In genomic region chr20:58678806-58679205, GRCh38 we compare ENCODE assay signal across 25 cellular contexts. TPM values are rescaled to one million over a fixed set of nuclear protein-coding genes. Genes with fewer than 3 reads are reported as not detected.
DNase-seq lines count a peak whose midpoint lies in the region; ATAC-seq, FAIRE-seq and TF ChIP-seq lines count a peak whose summit lies in the region.
"Had no signal": no experiment of that assay in that cellular context is flagged by ENCODE, and none has a peak within 500 bp of the region (broad histone marks: within the 10 kb centered on the region; RNA-seq: fewer than 3 reads in every experiment).

No MANE protein-coding gene starts in this region.

- H3K4me1 Mint-ChIP-seq in naive thymus-derived CD8-positive, alpha-beta T cell = peaks cover 0 to 3% (median 0%) of the 10 kb centered on the region in 4 donors
- H3K4me1 Mint-ChIP-seq: IgD-negative memory B cell had no signal

- H3K27ac ChIP-seq in HepG2 (ENCODE audit: extremely low read length, insufficient read depth, low read length) = no peak overlapping the region
- no peak overlapping the region for H3K27ac ChIP-seq in right lobe of liver
- no peak overlapping the region for H3K27ac ChIP-seq in RWPE2 (ENCODE audit: poor library complexity, severe bottlenecking)
- H3K27ac ChIP-seq in mesendoderm (ENCODE audit: low read depth, low read length) = no peak overlapping the region
- H3K27ac ChIP-seq: GM23248, PC-9, RWPE1 had no signal

- H3K36me3 ChIP-seq in HepG2 (replicated peaks in 1 of 2; ENCODE audit: control insufficient read depth in 1 of 2, insufficient read depth in 2 of 2, low read length in 2 of 2) (peaks cover 24 to 63% of the 10 kb centered on the region in 2 experiments), right lobe of liver (peaks cover 0 to 43% (median 10%) of the 10 kb centered on the region in 4 donors), RWPE2 (ENCODE audit: low read depth) (peaks cover 69% of the 10 kb centered on the region), mesendoderm (ENCODE audit: control insufficient read depth, insufficient read depth, low read length) (peaks cover 8% of the 10 kb centered on the region)

- H2BK5ac ChIP-seq in mesendoderm (ENCODE audit: low read length) = no peak overlapping the region

- no peaks in the 10 kb centered on the region for H3K4me1 ChIP-seq in HepG2 (ENCODE audit: insufficient read depth, low read length)
- no peaks in the 10 kb centered on the region for H3K4me1 ChIP-seq in right lobe of liver
- no peaks in the 10 kb centered on the region for H3K4me1 ChIP-seq in RWPE2 (ENCODE audit: insufficient read depth, poor library complexity, severe bottlenecking)
- peaks cover 2% of the 10 kb centered on the region for H3K4me1 ChIP-seq in mesendoderm (ENCODE audit: control insufficient read depth, low read depth, low read length)
- H3K4me1 ChIP-seq: BE2C had no signal

- intact Hi-C loops in HepG2 (cut with micrococcal nuclease; ENCODE audit: unreplicated experiment) (no loop called here), right lobe of liver (cut with DNase I) (no loop called here)

- ATAC-seq in HepG2 = no peak
- no peak for ATAC-seq in right lobe of liver
- ATAC-seq in RWPE2 (ENCODE audit: low read depth) = no peak
- no peak for ATAC-seq in naive thymus-derived CD8-positive, alpha-beta T cell
- no peak for ATAC-seq in HG02970 (IDR thresholded peaks at IDR 0.05; ENCODE audit: low FRiP score, unreplicated experiment)
- ATAC-seq: HCT116, SK-N-SH treated with all-trans-retinoic acid at 6 μM for 48 hours had no signal

- no peak overlapping the region for H2BK120ac ChIP-seq in mesendoderm (ENCODE audit: low read depth, low read length)

- peak overlapping the region in 6 of 10 donors; percentile 0 to 70 (median 20) for H3K27ac Mint-ChIP-seq in naive thymus-derived CD8-positive, alpha-beta T cell
- H3K27ac Mint-ChIP-seq: IgD-negative memory B cell had no signal

- H2BK15ac ChIP-seq in mesendoderm (replicated peaks; ENCODE audit: low read depth) = no peak overlapping the region

- H3K36me3 Mint-ChIP-seq in naive thymus-derived CD8-positive, alpha-beta T cell = peaks cover 0 to 80% (median 23%) of the 10 kb centered on the region in 3 donors

- POLR2A ChIA-PET in HepG2 (lab: Yijun Ruan, JAX) = no interaction called here
- POLR2A ChIA-PET in naive thymus-derived CD8-positive, alpha-beta T cell (lab: Charles Lee) = no interaction called here

- H3K27me3 ChIP-seq in HepG2 (ENCODE audit: control insufficient read depth in 1 of 2, insufficient read depth in 2 of 2, low read length in 2 of 2) = no peaks in the 10 kb centered on the region
- no peaks in the 10 kb centered on the region for H3K27me3 ChIP-seq in right lobe of liver
- H3K27me3 ChIP-seq in RWPE2 (ENCODE audit: insufficient read depth, poor library complexity, severe bottlenecking) = no peaks in the 10 kb centered on the region
- H3K27me3 ChIP-seq in mesendoderm (ENCODE audit: insufficient read depth, low read length, poor library complexity) = no peaks in the 10 kb centered on the region
- H3K27me3 ChIP-seq: BE2C had no signal

- H3K9ac ChIP-seq in HepG2 (ENCODE audit: insufficient read depth, low read depth, low read length) (no peak overlapping the region), mesendoderm (ENCODE audit: low read length) (no peak overlapping the region)
- H3K9ac ChIP-seq: GM23248 had no signal

- H3K9me3 ChIP-seq in HepG2 (ENCODE audit: low read length) (no peaks in the 10 kb centered on the region), right lobe of liver (no peaks in the 10 kb centered on the region), RWPE2 (ENCODE audit: severe bottlenecking) (no peaks in the 10 kb centered on the region)
- H3K9me3 ChIP-seq: BE2C had no signal

- TF ChIP-seq EP300 in HepG2 (IDR thresholded peaks at IDR 0.05; ENCODE audit: low read depth in 2 of 2, low read length in 2 of 2) (no peak), HepG2 (CRISPR knock-in tag; IDR thresholded peaks at IDR 0.05; ENCODE audit: borderline replicate concordance) (no peak)

- H3K56ac ChIP-seq in mesendoderm (ENCODE audit: low read length) = no peak overlapping the region

- peaks cover 2% of the 10 kb centered on the region for H3K79me1 ChIP-seq in mesendoderm (ENCODE audit: low read length)

- no peaks in the 10 kb centered on the region for H3K9me3 Mint-ChIP-seq in naive thymus-derived CD8-positive, alpha-beta T cell

- no peaks in the 10 kb centered on the region for H3K27me3 Mint-ChIP-seq in naive thymus-derived CD8-positive, alpha-beta T cell
- H3K27me3 Mint-ChIP-seq: IgD-negative memory B cell had no signal

- no peak for TF ChIP-seq RAD21 in HepG2 (CRISPR knock-in tag; IDR thresholded peaks at IDR 0.05)

- no peak overlapping the region for H2AFZ ChIP-seq in HepG2 (ENCODE audit: low read length)
- H2AFZ ChIP-seq: GM23248, PC-9 had no signal

- H3K4me3 ChIP-seq in HepG2 (replicated peaks in 1 of 3; ENCODE audit: insufficient read depth in 1 of 3, low read depth in 2 of 3, low read length in 3 of 3) (no peak overlapping the region), right lobe of liver (no peak overlapping the region), RWPE2 (ENCODE audit: severe bottlenecking) (no peak overlapping the region), mesendoderm (ENCODE audit: low read length) (no peak overlapping the region)
- H3K4me3 ChIP-seq: GM23248, PC-9 had no signal

- TF ChIP-seq POLR2A in HepG2 (IDR thresholded peaks at IDR 0.05; ENCODE audit: insufficient read depth in 1 of 2, low read depth in 2 of 2, low read length in 2 of 2) = no peak
- no peak for TF ChIP-seq POLR2A in right lobe of liver (IDR thresholded peaks at IDR 0.05)

- H3K4me3 Mint-ChIP-seq in naive thymus-derived CD8-positive, alpha-beta T cell = no peak overlapping the region

- no peaks in the 10 kb centered on the region for H4K20me1 ChIP-seq in HepG2 (ENCODE audit: insufficient read depth, low read length)

- 95% methylated on average over 8 of the region's 8 CpGs for WGBS in HepG2 (ENCODE audit: low lambda C conversion rate)
- 89% methylated on average over 3 of the region's 8 CpGs for WGBS in right lobe of liver (ENCODE audit: insufficient coverage, low coverage, low lambda C conversion rate, missing lambda C conversion rate)
- WGBS in mesendoderm (ENCODE audit: extremely low coverage, insufficient coverage, low lambda C conversion rate) = no CpG with 5 or more reads among the region's 8 CpGs

- H3K23ac ChIP-seq in mesendoderm (ENCODE audit: low read length) = no peak overlapping the region

- H2AK5ac ChIP-seq in mesendoderm (ENCODE audit: low read length) = no peak overlapping the region

- DNase-seq in HepG2 (ENCODE audit: low spot score) (no peak), right lobe of liver (no peak), RWPE2 (ENCODE audit: low spot score) (peak; percentile 75), AG20443 (ENCODE audit: low spot score) (no peak), mesendoderm (no peak)
- no peak for DNase-seq in naive thymus-derived CD8-positive, alpha-beta T cell
- DNase-seq: BE2C, COR-L47, DMS 273 treated with DMSO at 0.1 percent for 48 hours, DMS79 treated with DMSO at 0.1 percent for 48 hours, GM23248, NCI-H1105, NCI-H146, NCI-H2029, NCI-H226, NCI-H510A treated with DMSO at 0.1 percent for 48 hours, NCI-H748 treated with DMSO at 0.1 percent for 48 hours, PC-9, SIG-M5 had no signal

- in situ Hi-C loops in HepG2 (cut with HindIII; ENCODE audit: extremely low pct_ligation_motif_present, low pct_unique_long_range_greater_than_20kb) = no loop called here

- H4K5ac ChIP-seq in mesendoderm (ENCODE audit: low read length) = no peak overlapping the region

- H4K8ac ChIP-seq in mesendoderm (ENCODE audit: low read depth, low read length) = no peak overlapping the region

- no peak overlapping the region for H3K4me2 ChIP-seq in HepG2 (ENCODE audit: low read depth, low read length)
- H3K4me2 ChIP-seq in mesendoderm (ENCODE audit: low read length) = no peak overlapping the region
- H3K4me2 ChIP-seq: PC-9 had no signal

- H3K18ac ChIP-seq in mesendoderm (ENCODE audit: low read length) = no peak overlapping the region

- H3K79me2 ChIP-seq in HepG2 (ENCODE audit: insufficient read depth, low read length) (no peaks in the 10 kb centered on the region), mesendoderm (ENCODE audit: control insufficient read depth, insufficient read depth, low read length) (no peaks in the 10 kb centered on the region)

- CTCF ChIA-PET in HepG2 (lab: Yijun Ruan, JAX; ENCODE audit: low intra/inter-chr PET ratio, low total read pairs) = no interaction called here

- no TSS peak for BruUV-seq in HepG2 (replicated peaks; lab: Mats Ljungman, UMichigan)

- H3K4ac ChIP-seq in mesendoderm (ENCODE audit: low read depth, low read length) = no peak overlapping the region

- no peak for FAIRE-seq in HepG2 (lab: Jason Lieb, UNC)
- FAIRE-seq: A204.1 had no signal

- no peak for TF ChIP-seq CTCF in HepG2 (CRISPR knock-in tag; IDR thresholded peaks at IDR 0.05)
- no peak for TF ChIP-seq CTCF in right lobe of liver (IDR thresholded peaks at IDR 0.05)
- no peak for TF ChIP-seq CTCF in RWPE2 (IDR thresholded peaks at IDR 0.05; ENCODE audit: poor library complexity, severe bottlenecking)

RNA-seq across cellular contexts. Expression of gene NPEPL1, which starts 13.8 kb away (rescaled TPM):
- 0.60 and 4.1 TPM in 2 replicates for total RNA-seq in HepG2 (2016; rRNA removed; fragmentation: Illumina TruSeq; extraction: Trizol)
- total RNA-seq in HepG2 (2016; cell fraction: cytosol; rRNA removed; fragmentation: Illumina TruSeq; extraction: Trizol; ENCODE audit: low read depth) = 3.0 and 3.1 TPM in 2 replicates
- 0.30 and 4.3 TPM in 2 replicates for total RNA-seq in HepG2 (2016; cell fraction: insoluble cytoplasmic fraction; rRNA removed; fragmentation: Illumina TruSeq; extraction: Trizol)
- total RNA-seq in HepG2 (2016; cell fraction: membrane; rRNA removed; fragmentation: Illumina TruSeq; extraction: Trizol) = 0.96 and 1.0 TPM in 2 replicates
- 8.0 and 8.6 TPM in 2 replicates for total RNA-seq in HepG2 (2016; cell fraction: nucleus; rRNA removed; fragmentation: Illumina TruSeq; extraction: Trizol)
- 7.5 and 9.9 TPM in 2 replicates for polyA plus RNA-seq in HepG2 (2011; rRNA removed)
- polyA plus RNA-seq in HepG2 (2011; cell fraction: cytosol; rRNA removed) = 1.3 and 1.9 TPM in 2 replicates
- 184 and 219 TPM in 2 replicates for polyA plus RNA-seq in HepG2 (2011; cell fraction: nucleus; rRNA removed)
- polyA plus RNA-seq in HepG2 (2012) = 16.9 and 23.0 TPM in 2 replicates
- 0.41 and 0.51 TPM in 2 replicates for polyA plus RNA-seq in HepG2 (2016; cell fraction: cytosol; fragmentation: Illumina TruSeq; extraction: Trizol; ENCODE audit: low read depth)
- 0.69 and 1.4 TPM in 2 replicates for polyA plus RNA-seq in HepG2 (2016; cell fraction: insoluble cytoplasmic fraction; fragmentation: Illumina TruSeq; extraction: Trizol; ENCODE audit: low read depth)
- 0.55 and 0.71 TPM in 2 replicates for polyA plus RNA-seq in HepG2 (2016; cell fraction: membrane; fragmentation: Illumina TruSeq; extraction: Trizol; ENCODE audit: low read depth)
- polyA plus RNA-seq in HepG2 (2016; cell fraction: nucleus; fragmentation: Illumina TruSeq; extraction: Trizol; ENCODE audit: insufficient read depth, low read depth) = 49.5 and 52.8 TPM in 2 replicates
- 8.5 and 18.0 TPM in 2 replicates for polyA minus RNA-seq in HepG2 (2011; rRNA and poly(A)+ RNA removed; ENCODE audit: low replicate concordance)
- 0.49 and 0.88 TPM in 2 replicates for polyA minus RNA-seq in HepG2 (2011; cell fraction: cytosol; rRNA and poly(A)+ RNA removed)
- 24.2 and 30.1 TPM in 2 replicates for polyA minus RNA-seq in HepG2 (2011; cell fraction: nucleus; rRNA and poly(A)+ RNA removed)
- total RNA-seq in right lobe of liver = 10 to 100 TPM in 5 of 6 experiments, 1 to 10 TPM in 1; 7.7 to 13.9 (median 10.1) TPM
- total RNA-seq in naive thymus-derived CD8-positive, alpha-beta T cell = 10 to 100 TPM; 43.1 to 44.8 TPM
- polyA plus RNA-seq in naive thymus-derived CD8-positive, alpha-beta T cell = 1 to 10 TPM; 5.3 to 6.3 (median 5.5) TPM
- 10.3 TPM for polyA plus RNA-seq in mesendoderm (2013, experiment 1 of 2)
- 10.5 TPM for polyA plus RNA-seq in mesendoderm (2013, experiment 2 of 2)

RNA-seq across cellular contexts. Expression of gene STX16, which starts 27.7 kb away (rescaled TPM):
- total RNA-seq in HepG2 (2016; rRNA removed; fragmentation: Illumina TruSeq; extraction: Trizol) (28.0 and 40.5 TPM in 2 replicates), right lobe of liver (10 to 100 TPM; 18.1 to 25.3 (median 22.2) TPM)
- 42.2 and 47.4 TPM in 2 replicates for total RNA-seq in HepG2 (2016; cell fraction: cytosol; rRNA removed; fragmentation: Illumina TruSeq; extraction: Trizol; ENCODE audit: low read depth)
- 26.0 and 32.7 TPM in 2 replicates for total RNA-seq in HepG2 (2016; cell fraction: insoluble cytoplasmic fraction; rRNA removed; fragmentation: Illumina TruSeq; extraction: Trizol)
- total RNA-seq in HepG2 (2016; cell fraction: membrane; rRNA removed; fragmentation: Illumina TruSeq; extraction: Trizol) = 41.8 and 44.6 TPM in 2 replicates
- total RNA-seq in HepG2 (2016; cell fraction: nucleus; rRNA removed; fragmentation: Illumina TruSeq; extraction: Trizol) = 52.2 and 59.0 TPM in 2 replicates
- 72.7 and 79.2 TPM in 2 replicates for polyA plus RNA-seq in HepG2 (2011; rRNA removed)
- 37.3 and 55.0 TPM in 2 replicates for polyA plus RNA-seq in HepG2 (2011; cell fraction: cytosol; rRNA removed)
- 168 and 204 TPM in 2 replicates for polyA plus RNA-seq in HepG2 (2011; cell fraction: nucleus; rRNA removed)
- 88.7 and 102 TPM in 2 replicates for polyA plus RNA-seq in HepG2 (2012)
- 6.6 and 6.7 TPM in 2 replicates for polyA plus RNA-seq in HepG2 (2016; cell fraction: cytosol; fragmentation: Illumina TruSeq; extraction: Trizol; ENCODE audit: low read depth)
- 48.8 and 56.0 TPM in 2 replicates for polyA plus RNA-seq in HepG2 (2016; cell fraction: insoluble cytoplasmic fraction; fragmentation: Illumina TruSeq; extraction: Trizol; ENCODE audit: low read depth)
- 27.8 and 29.3 TPM in 2 replicates for polyA plus RNA-seq in HepG2 (2016; cell fraction: membrane; fragmentation: Illumina TruSeq; extraction: Trizol; ENCODE audit: low read depth)
- polyA plus RNA-seq in HepG2 (2016; cell fraction: nucleus; fragmentation: Illumina TruSeq; extraction: Trizol; ENCODE audit: insufficient read depth, low read depth) = 245 and 266 TPM in 2 replicates
- polyA minus RNA-seq in HepG2 (2011; rRNA and poly(A)+ RNA removed; ENCODE audit: low replicate concordance) = 15.4 and 22.9 TPM in 2 replicates
- 18.4 and 26.0 TPM in 2 replicates for polyA minus RNA-seq in HepG2 (2011; cell fraction: cytosol; rRNA and poly(A)+ RNA removed)
- polyA minus RNA-seq in HepG2 (2011; cell fraction: nucleus; rRNA and poly(A)+ RNA removed) = 99.9 and 121 TPM in 2 replicates
- total RNA-seq in naive thymus-derived CD8-positive, alpha-beta T cell = 100 to 1,000 TPM; 183 to 205 TPM
- 10 to 100 TPM; 23.2 to 35.9 (median 30.4) TPM for polyA plus RNA-seq in naive thymus-derived CD8-positive, alpha-beta T cell
- polyA plus RNA-seq in mesendoderm (2013, experiment 1 of 2) = 23.7 TPM
- polyA plus RNA-seq in mesendoderm (2013, experiment 2 of 2) = 24.1 TPM
